In genomic region chr1:171507435-171507834, GRCh38 we compare ENCODE assay signal across 15 cellular contexts. TPM values are rescaled to one million over a fixed set of nuclear protein-coding genes. Genes with fewer than 3 reads are reported as not detected.
DNase-seq lines count a peak whose midpoint lies in the region; ATAC-seq and TF ChIP-seq lines count a peak whose summit lies in the region.
"Had no signal": no experiment of that assay in that cellular context is flagged by ENCODE, and none has a peak within 500 bp of the region (broad histone marks: within the 10 kb centered on the region; RNA-seq: fewer than 3 reads in every experiment).

No MANE protein-coding gene starts in this region.

- peaks cover 13 to 28% of the 10 kb centered on the region in 2 donors for H3K36me3 Mint-ChIP-seq in CD4-positive, alpha-beta memory T cell
- peaks cover 0 to 28% of the 10 kb centered on the region in 2 donors for H3K36me3 Mint-ChIP-seq in activated naive CD4-positive, alpha-beta T cell treated with anti-CD3 and anti-CD28 coated beads, Interleukin-2, amount 50 U/mL, for 72 hours
- H3K36me3 Mint-ChIP-seq in natural killer cell = no peaks in the 10 kb centered on the region
- peaks cover 22% of the 10 kb centered on the region for H3K36me3 Mint-ChIP-seq in activated CD4-positive, alpha-beta T cell treated with anti-CD3 and anti-CD28 coated beads, Interleukin-2, amount 10 ng/mL, durations not matched to agents 24 days and 14 days (ENCODE audit: low read depth)

- peak; percentile 40 for ATAC-seq in GM18511 (IDR thresholded peaks at IDR 0.05; ENCODE audit: unreplicated experiment)
- no peak for ATAC-seq in activated naive CD4-positive, alpha-beta T cell treated with anti-CD3 and anti-CD28 coated beads, Interleukin-2, amount 50 U/mL, for 72 hours
- peak in 1 of 3 donors; percentile 17 for ATAC-seq in natural killer cell

- CTCF ChIA-PET in CD4-positive, alpha-beta memory T cell (lab: Charles Lee; ENCODE audit: partially characterized antibody) = interaction anchor here (1.4 kb wide), 1 partner anchor 22 kb away, joined by 5 read pairs; the partner anchor contains the start of gene PRRC2C

- H3K27me3 Mint-ChIP-seq in CD4-positive, alpha-beta memory T cell = no peaks in the 10 kb centered on the region
- H3K27me3 Mint-ChIP-seq in natural killer cell (ENCODE audit: low read depth in 2 of 2) = no peaks in the 10 kb centered on the region
- H3K27me3 Mint-ChIP-seq in activated CD4-positive, alpha-beta T cell treated with anti-CD3 and anti-CD28 coated beads, Interleukin-2, amount 10 ng/mL, durations not matched to agents 24 days and 14 days = no peaks in the 10 kb centered on the region

- no peak overlapping the region for H3K4me3 ChIP-seq in CD4-positive, alpha-beta memory T cell (ENCODE audit: low read length in 2 of 2)
- H3K4me3 ChIP-seq: ovary, smooth muscle cell had no signal

- peaks cover 98% of the 10 kb centered on the region for H3K4me1 ChIP-seq in CD4-positive, alpha-beta memory T cell (ENCODE audit: insufficient read depth, low read length)

- no peaks in the 10 kb centered on the region for H3K27me3 ChIP-seq in CD4-positive, alpha-beta memory T cell (ENCODE audit: insufficient read depth, low read length)
- H3K27me3 ChIP-seq: ovary had no signal

- POLR2A ChIA-PET in CD4-positive, alpha-beta memory T cell (lab: Charles Lee; ENCODE audit: partially characterized antibody) = interaction anchor here (0.8 to 1.7 kb wide), 2 partner anchors 11 to 22 kb away, joined by 3 to 6 read pairs; partner anchors contain the start of gene PRRC2C

- no peaks in the 10 kb centered on the region for H3K9me3 ChIP-seq in CD4-positive, alpha-beta memory T cell (ENCODE audit: control insufficient read depth in 1 of 2, low read length in 2 of 2)
- H3K9me3 ChIP-seq: ovary had no signal

- H3K4me3 Mint-ChIP-seq in CD4-positive, alpha-beta memory T cell = peak overlapping the region; percentile 49 to 85 (median 68)
- peak overlapping the region; percentile 65 for H3K4me3 Mint-ChIP-seq in natural killer cell
- no peak overlapping the region for H3K4me3 Mint-ChIP-seq in activated CD4-positive, alpha-beta T cell treated with anti-CD3 and anti-CD28 coated beads, Interleukin-2, amount 10 ng/mL, durations not matched to agents 24 days and 14 days

- no peak overlapping the region for H3K27ac ChIP-seq in CD4-positive, alpha-beta memory T cell (ENCODE audit: low read depth, low read length)
- H3K27ac ChIP-seq: C4-2B, ovary had no signal

- no peak for DNase-seq in CD4-positive, alpha-beta memory T cell
- no peak for DNase-seq in activated naive CD4-positive, alpha-beta T cell treated with anti-CD3 and anti-CD28 coated beads, Interleukin-2, amount 50 U/mL, for 72 hours (ENCODE audit: low spot score in 2 of 2)
- no peak for DNase-seq in natural killer cell
- no peak for DNase-seq in stimulated activated naive CD4-positive, alpha-beta T cell (lab: John Stamatoyannopoulos, UW)
- DNase-seq in iPS-NIHi11 (ENCODE audit: low spot score) = no peak
- no peak for DNase-seq in activated CD4-positive, alpha-beta T cell treated with anti-CD3 and anti-CD28 coated beads, Interleukin-2, amount 10 ng/mL, durations not matched to agents 24 days and 14 days
- DNase-seq: amygdala, glutamatergic neuron, midbrain, NCI-H187, NCI-H510A treated with DMSO at 0.1 percent for 48 hours, ovary had no signal

- no peaks in the 10 kb centered on the region for H3K9me3 Mint-ChIP-seq in CD4-positive, alpha-beta memory T cell
- no peaks in the 10 kb centered on the region for H3K9me3 Mint-ChIP-seq in activated naive CD4-positive, alpha-beta T cell treated with anti-CD3 and anti-CD28 coated beads, Interleukin-2, amount 50 U/mL, for 72 hours
- H3K9me3 Mint-ChIP-seq in natural killer cell = no peaks in the 10 kb centered on the region
- H3K9me3 Mint-ChIP-seq in activated CD4-positive, alpha-beta T cell treated with anti-CD3 and anti-CD28 coated beads, Interleukin-2, amount 10 ng/mL, durations not matched to agents 24 days and 14 days = no peaks in the 10 kb centered on the region

- H3K36me3 ChIP-seq in CD4-positive, alpha-beta memory T cell (ENCODE audit: insufficient read depth, low read length) = no peaks in the 10 kb centered on the region
- H3K36me3 ChIP-seq: ovary had no signal

- H3K4me1 Mint-ChIP-seq in CD4-positive, alpha-beta memory T cell = peaks cover 77 to 100% (median 87%) of the 10 kb centered on the region in 4 donors
- H3K4me1 Mint-ChIP-seq in natural killer cell = peaks cover 96 to 98% of the 10 kb centered on the region in 2 donors
- peaks cover 74% of the 10 kb centered on the region for H3K4me1 Mint-ChIP-seq in activated CD4-positive, alpha-beta T cell treated with anti-CD3 and anti-CD28 coated beads, Interleukin-2, amount 10 ng/mL, durations not matched to agents 24 days and 14 days

- intact Hi-C loops in CD4-positive, alpha-beta memory T cell (cut with micrococcal nuclease) = no loop called here
- intact Hi-C loops in natural killer cell (cut with micrococcal nuclease) = no loop called here
- intact Hi-C loops in activated CD4-positive, alpha-beta T cell treated with anti-CD3 and anti-CD28 coated beads, Interleukin-2, amount 10 ng/mL, durations not matched to agents 24 days and 14 days (cut with micrococcal nuclease) = no loop called here

- H3K27ac Mint-ChIP-seq in CD4-positive, alpha-beta memory T cell = peak overlapping the region; percentile 10 to 93 (median 75)
- H3K27ac Mint-ChIP-seq in activated naive CD4-positive, alpha-beta T cell treated with anti-CD3 and anti-CD28 coated beads, Interleukin-2, amount 50 U/mL, for 72 hours = peak overlapping the region; percentile 0 to 50
- peak overlapping the region; percentile 66 to 78 for H3K27ac Mint-ChIP-seq in natural killer cell
- no peak overlapping the region for H3K27ac Mint-ChIP-seq in activated CD4-positive, alpha-beta T cell treated with anti-CD3 and anti-CD28 coated beads, Interleukin-2, amount 10 ng/mL, durations not matched to agents 24 days and 14 days

- no peak for TF ChIP-seq CTCF in natural killer cell (IDR thresholded peaks at IDR 0.05)

RNA-seq across cellular contexts. Expression of gene PRRC2C, which starts 22.1 kb away (rescaled TPM):
- 100 to 1,000 TPM; 279 to 298 TPM for total RNA-seq in CD4-positive, alpha-beta memory T cell
- 100 to 1,000 TPM in 1 of 2 donors, 10 to 100 TPM in 1; 12.4 to 123 TPM for polyA plus RNA-seq in CD4-positive, alpha-beta memory T cell
- total RNA-seq in activated naive CD4-positive, alpha-beta T cell treated with anti-CD3 and anti-CD28 coated beads, Interleukin-2, amount 50 U/mL, for 72 hours = 100 to 1,000 TPM; 211 to 248 TPM
- 100 to 1,000 TPM; 330 to 355 (median 353) TPM for total RNA-seq in natural killer cell
- total RNA-seq in activated CD4-positive, alpha-beta T cell treated with anti-CD3 and anti-CD28 coated beads, Interleukin-2, amount 10 ng/mL, durations not matched to agents 24 days and 14 days = 278 TPM in 2 replicates
